Comparison of ENCODE assay signal across 8 cellular contexts in genomic region chr11:3165152-3165705, GRCh38. TPM values are rescaled to one million over a fixed set of nuclear protein-coding genes. Genes with fewer than 3 reads are reported as not detected.
DNase-seq lines count a peak whose midpoint lies in the region; ATAC-seq, FAIRE-seq and TF ChIP-seq lines count a peak whose summit lies in the region.

OSBPL5 (minus strand) TSS chr11:3165310; CDS start chr11:3129148, 36,162 bp downstream.

- H3K27ac ChIP-seq in ascending aorta (peak within 1 kb of the TSS; percentile 91 to 93), left ventricle myocardium inferior (replicated peaks) (peak within 1 kb of the TSS; percentile 93), pancreas (no peak within 1 kb of the TSS), upper lobe of right lung (peak within 1 kb of the TSS; percentile 68)

- H3K4me1 ChIP-seq in ascending aorta = peaks cover 24 to 49% of the 10 kb centered on the region in 2 donors
- H3K4me1 ChIP-seq in left ventricle myocardium inferior = peaks cover 75% of the 10 kb centered on the region
- H3K4me1 ChIP-seq in pancreas = peaks cover 0 to 31% (median 16%) of the 10 kb centered on the region in 3 donors
- peaks cover 40% of the 10 kb centered on the region for H3K4me1 ChIP-seq in upper lobe of right lung

- H3K9me3 ChIP-seq in ascending aorta (no peaks in the 10 kb centered on the region), left ventricle myocardium inferior (replicated peaks) (no peaks in the 10 kb centered on the region), pancreas (no peaks in the 10 kb centered on the region), upper lobe of right lung (no peaks in the 10 kb centered on the region)

- TF ChIP-seq CTCF in ascending aorta (IDR thresholded peaks at IDR 0.05) = no peak
- TF ChIP-seq CTCF in left ventricle myocardium inferior (IDR thresholded peaks at IDR 0.05; ENCODE audit: borderline replicate concordance) = no peak
- no peak for TF ChIP-seq CTCF in pancreas (IDR thresholded peaks at IDR 0.05)
- no peak for TF ChIP-seq CTCF in upper lobe of right lung (IDR thresholded peaks at IDR 0.05)

- intact Hi-C loops in ascending aorta (cut with DNase I) (loop anchor here (1.0 to 5.0 kb wide), 3 partner anchors 18 to 212 kb away; partner anchors contain the start of gene ZNF195), left ventricle myocardium inferior (cut with micrococcal nuclease) (no loop called here), pancreas (cut with DNase I) (loop anchor here in 1 of 3 donors (10.0 kb wide), 1 partner anchor 60 kb away; no protein-coding TSS in a partner anchor), upper lobe of right lung (cut with DNase I) (no loop called here)

- no peak for FAIRE-seq in pancreas (lab: Jason Lieb, UNC)

- H3K36me3 ChIP-seq in ascending aorta (no peaks in the 10 kb centered on the region), left ventricle myocardium inferior (no peaks in the 10 kb centered on the region), pancreas (no peaks in the 10 kb centered on the region), upper lobe of right lung (no peaks in the 10 kb centered on the region)

- DNase-seq in NCI-H748 (lab: John Stamatoyannopoulos, UW; ENCODE audit: unreplicated experiment) (peak; percentile 50), NCI-H748 treated with DMSO at 0.1 percent for 48 hours (lab: John Stamatoyannopoulos, UW) (no peak), SKM-1 treated with dmso at 0.1 percent for 144 hours (lab: John Stamatoyannopoulos, UW; ENCODE audit: unreplicated experiment) (peak; percentile 18), ascending aorta (ENCODE audit: low spot score in 2 of 2) (peak; percentile 21 to 90), left ventricle myocardium inferior (peak; percentile 87), pancreas (peak; percentile 68 to 91 (median 76)), upper lobe of right lung (peak; percentile 89)

- ATAC-seq in pancreas = peak; percentile 63 to 78 (median 67)
- peak; percentile 76 for ATAC-seq in upper lobe of right lung
- no peak for ATAC-seq in HG02852 (IDR thresholded peaks at IDR 0.05; ENCODE audit: unreplicated experiment)

- H3K27me3 ChIP-seq in ascending aorta (no peaks in the 10 kb centered on the region), left ventricle myocardium inferior (ENCODE audit: low read depth) (no peaks in the 10 kb centered on the region), pancreas (no peaks in the 10 kb centered on the region), upper lobe of right lung (no peaks in the 10 kb centered on the region)

- WGBS in pancreas, 2 donors = 1% methylated on average over 12 to 63 of the region's 63 CpGs

- H3K4me3 ChIP-seq in ascending aorta = peak within 1 kb of the TSS; percentile 86 to 99
- peak within 1 kb of the TSS; percentile 88 for H3K4me3 ChIP-seq in left ventricle myocardium inferior
- peak within 1 kb of the TSS; percentile 55 to 84 (median 78) for H3K4me3 ChIP-seq in pancreas
- H3K4me3 ChIP-seq in upper lobe of right lung = peak within 1 kb of the TSS; percentile 78

RNA-seq across cellular contexts. Expression of gene OSBPL5, which starts in this region (rescaled TPM):
- total RNA-seq in ascending aorta = 92.0 TPM
- 11.4 TPM for total RNA-seq in left ventricle myocardium inferior
- 10 to 100 TPM in 4 of 6 donors, 1 to 10 TPM in 2; 9.8 to 16.7 (median 10.6) TPM for total RNA-seq in pancreas
- 10 to 100 TPM; 12.6 to 14.9 TPM for polyA plus RNA-seq in pancreas
- total RNA-seq in upper lobe of right lung = 52.6 TPM

Comparison
In these comparisons a context has a peak if more than half of its experiments do, and no peak if none do; other contexts are left out.
1. H3K27ac ChIP-seq: peak in ascending aorta (2 of 2), left ventricle myocardium inferior (single experiment) and upper lobe of right lung (single experiment); none in pancreas (0 of 4).
2. Peak in every context shown above with its lines, with median percentiles within 50 percentile points of each other: H3K4me3 ChIP-seq.